In genomic region chr1:231322880-231323530, GRCh38 we compare ENCODE assay signal across 2 cellular contexts.
TF ChIP-seq lines count a peak whose summit lies in the region.

No MANE protein-coding gene starts in this region.

TF ChIP-seq in HCT116, 20 proteins besides CTCF, POLR2A, EP300 and RAD21:
- no peak for TF ChIP-seq POLR2AphosphoS5 (IDR thresholded peaks at IDR 0.05; ENCODE audit: low read depth, low read length)

TF ChIP-seq in K562, 482 proteins besides CTCF, POLR2A, EP300 and RAD21:
- peak; percentile 83 to 86 for TF ChIP-seq NRF1 (conservative IDR thresholded peaks at IDR 0.05 in 1 of 2, IDR thresholded peaks at IDR 0.05 in 1 of 2)
- no peak for TF ChIP-seq ZBTB33 (CRISPR knock-in tag; IDR thresholded peaks at IDR 0.05)
- no peak for TF ChIP-seq GABPB2 (CRISPR knock-in tag; conservative IDR thresholded peaks at IDR 0.05)
- TF ChIP-seq NFIC (IDR thresholded peaks at IDR 0.05) = peak; percentile 24; the same call in 1 of the 2 replicates
- no peak for TF ChIP-seq ETS1 (conservative IDR thresholded peaks at IDR 0.05; ENCODE audit: control insufficient read depth, low read depth, low read length)
